ENCODE assay signal across 1 cellular context in the genomic region with DNA sequence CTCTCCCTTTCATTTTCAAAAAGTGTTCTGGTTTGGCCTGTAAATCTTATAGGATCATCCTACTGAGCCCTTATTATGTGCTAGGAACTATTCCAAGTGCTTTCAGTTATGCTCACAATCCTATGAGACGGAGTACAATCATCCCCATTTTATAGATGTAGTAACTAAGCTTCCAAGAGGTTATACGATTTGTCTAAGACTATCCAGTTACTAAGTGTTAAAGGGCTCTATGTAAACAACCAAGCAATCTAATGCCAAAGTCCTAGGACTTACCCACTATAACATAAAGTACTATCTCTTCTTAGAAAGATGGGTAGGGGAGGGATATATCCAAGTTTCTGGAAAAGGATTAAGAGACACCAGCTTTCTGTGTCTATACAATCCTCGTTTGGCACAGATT.
TF ChIP-seq lines count a peak whose summit lies in the region.

No MANE protein-coding gene starts in this region.

TF ChIP-seq in A549, 52 proteins besides CTCF, POLR2A, EP300 and RAD21 (continued from another document):
- TF ChIP-seq, protein P1, sequence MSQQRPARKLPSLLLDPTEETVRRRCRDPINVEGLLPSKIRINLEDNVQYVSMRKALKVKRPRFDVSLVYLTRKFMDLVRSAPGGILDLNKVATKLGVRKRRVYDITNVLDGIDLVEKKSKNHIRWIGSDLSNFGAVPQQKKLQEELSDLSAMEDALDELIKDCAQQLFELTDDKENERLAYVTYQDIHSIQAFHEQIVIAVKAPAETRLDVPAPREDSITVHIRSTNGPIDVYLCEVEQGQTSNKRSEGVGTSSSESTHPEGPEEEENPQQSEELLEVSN (IDR thresholded peaks at IDR 0.05; ENCODE audit: borderline replicate concordance, low read depth), result no peak
- TF ChIP-seq, protein P2, sequence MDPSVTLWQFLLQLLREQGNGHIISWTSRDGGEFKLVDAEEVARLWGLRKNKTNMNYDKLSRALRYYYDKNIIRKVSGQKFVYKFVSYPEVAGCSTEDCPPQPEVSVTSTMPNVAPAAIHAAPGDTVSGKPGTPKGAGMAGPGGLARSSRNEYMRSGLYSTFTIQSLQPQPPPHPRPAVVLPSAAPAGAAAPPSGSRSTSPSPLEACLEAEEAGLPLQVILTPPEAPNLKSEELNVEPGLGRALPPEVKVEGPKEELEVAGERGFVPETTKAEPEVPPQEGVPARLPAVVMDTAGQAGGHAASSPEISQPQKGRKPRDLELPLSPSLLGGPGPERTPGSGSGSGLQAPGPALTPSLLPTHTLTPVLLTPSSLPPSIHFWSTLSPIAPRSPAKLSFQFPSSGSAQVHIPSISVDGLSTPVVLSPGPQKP (IDR thresholded peaks at IDR 0.05; ENCODE audit: low read depth, low read length), result no peak
- no peak for TF ChIP-seq MAZ (IDR thresholded peaks at IDR 0.05; ENCODE audit: borderline replicate concordance, low read depth, low read length)
- no peak for TF ChIP-seq RNF2 (IDR thresholded peaks at IDR 0.05; ENCODE audit: borderline replicate concordance, low read depth)
- TF ChIP-seq, protein P3, sequence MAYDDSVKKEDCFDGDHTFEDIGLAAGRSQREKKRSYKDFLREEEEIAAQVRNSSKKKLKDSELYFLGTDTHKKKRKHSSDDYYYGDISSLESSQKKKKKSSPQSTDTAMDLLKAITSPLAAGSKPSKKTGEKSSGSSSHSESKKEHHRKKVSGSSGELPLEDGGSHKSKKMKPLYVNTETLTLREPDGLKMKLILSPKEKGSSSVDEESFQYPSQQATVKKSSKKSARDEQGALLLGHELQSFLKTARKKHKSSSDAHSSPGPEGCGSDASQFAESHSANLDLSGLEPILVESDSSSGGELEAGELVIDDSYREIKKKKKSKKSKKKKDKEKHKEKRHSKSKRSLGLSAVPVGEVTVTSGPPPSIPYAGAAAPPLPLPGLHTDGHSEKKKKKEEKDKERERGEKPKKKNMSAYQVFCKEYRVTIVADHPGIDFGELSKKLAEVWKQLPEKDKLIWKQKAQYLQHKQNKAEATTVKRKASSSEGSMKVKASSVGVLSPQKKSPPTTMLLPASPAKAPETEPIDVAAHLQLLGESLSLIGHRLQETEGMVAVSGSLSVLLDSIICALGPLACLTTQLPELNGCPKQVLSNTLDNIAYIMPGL (CRISPR knock-in tag; IDR thresholded peaks at IDR 0.05; ENCODE audit: borderline replicate concordance), result no peak
- TF ChIP-seq CBX8 (IDR thresholded peaks at IDR 0.05), result no peak
- TF ChIP-seq, protein P4, sequence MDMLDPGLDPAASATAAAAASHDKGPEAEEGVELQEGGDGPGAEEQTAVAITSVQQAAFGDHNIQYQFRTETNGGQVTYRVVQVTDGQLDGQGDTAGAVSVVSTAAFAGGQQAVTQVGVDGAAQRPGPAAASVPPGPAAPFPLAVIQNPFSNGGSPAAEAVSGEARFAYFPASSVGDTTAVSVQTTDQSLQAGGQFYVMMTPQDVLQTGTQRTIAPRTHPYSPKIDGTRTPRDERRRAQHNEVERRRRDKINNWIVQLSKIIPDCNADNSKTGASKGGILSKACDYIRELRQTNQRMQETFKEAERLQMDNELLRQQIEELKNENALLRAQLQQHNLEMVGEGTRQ (IDR thresholded peaks at IDR 0.05), result no peak
- TF ChIP-seq BHLHE40 (IDR thresholded peaks at IDR 0.05; ENCODE audit: low read depth, low read length), result no peak
- no peak for TF ChIP-seq EHMT2 (IDR thresholded peaks at IDR 0.05; ENCODE audit: low read depth)
- TF ChIP-seq PHF8 (IDR thresholded peaks at IDR 0.05; ENCODE audit: borderline replicate concordance, low read depth), result no peak
- TF ChIP-seq RCOR1 (IDR thresholded peaks at IDR 0.05; ENCODE audit: low read depth, low read length), result no peak
